ENCODE assay signal across 24 cellular contexts in genomic region chr1:68013351-68013750, GRCh38. TPM values are rescaled to one million over a fixed set of nuclear protein-coding genes. Genes with fewer than 3 reads are reported as not detected.
"Had no signal": no experiment of that assay in that cellular context is flagged by ENCODE, and none has a peak within 500 bp of the region (broad histone marks: within the 10 kb centered on the region; RNA-seq: fewer than 3 reads in every experiment).

No MANE protein-coding gene starts in this region.

- H3K4me1 ChIP-seq: colonic mucosa, esophagus squamous epithelium, gastrocnemius medialis, left lung, lower lobe of right lung had no signal

- H3K4me2 ChIP-seq: hepatocyte had no signal

- DNase-seq: colonic mucosa; cortex of kidney; effector CD8-positive, alpha-beta T cell; effector memory CD8-positive, alpha-beta T cell; endodermal cell; esophagus squamous epithelium; foreskin fibroblast; foreskin melanocyte; gastrocnemius medialis; glutamatergic neuron; head of caudate nucleus; hypothalamus; immature natural killer cell; islet precursor cell; kidney; kidney glomerular epithelial cell; left lung; lower lobe of right lung; mesenchymal stem cell; mucosa of descending colon; naive B cell had no signal

- H3K27me3 ChIP-seq: colonic mucosa, esophagus squamous epithelium, gastrocnemius medialis, hepatocyte, left lung had no signal

- ATAC-seq: effector memory CD8-positive, alpha-beta T cell; esophagus mucosa; gastrocnemius medialis; left lung; lower lobe of right lung; mucosa of descending colon had no signal

- H3K4me3 ChIP-seq: colonic mucosa, esophagus squamous epithelium, gastrocnemius medialis, hepatocyte, left lung, lower lobe of right lung, mucosa of descending colon had no signal

- H3K9me3 ChIP-seq: colonic mucosa, esophagus squamous epithelium, gastrocnemius medialis, left lung, lower lobe of right lung, mucosa of descending colon had no signal

- H3K27ac ChIP-seq: colonic mucosa, epithelial cell of prostate, esophagus squamous epithelium, gastrocnemius medialis, hepatocyte, left lung, lower lobe of right lung had no signal

- H3K36me3 ChIP-seq: colonic mucosa, esophagus squamous epithelium, gastrocnemius medialis, left lung, lower lobe of right lung had no signal

RNA-seq across cellular contexts. Expression of gene DIRAS3, which starts 37.1 kb away (rescaled TPM):
- polyA plus RNA-seq: immature natural killer cell had no signal
